In the genomic region with DNA sequence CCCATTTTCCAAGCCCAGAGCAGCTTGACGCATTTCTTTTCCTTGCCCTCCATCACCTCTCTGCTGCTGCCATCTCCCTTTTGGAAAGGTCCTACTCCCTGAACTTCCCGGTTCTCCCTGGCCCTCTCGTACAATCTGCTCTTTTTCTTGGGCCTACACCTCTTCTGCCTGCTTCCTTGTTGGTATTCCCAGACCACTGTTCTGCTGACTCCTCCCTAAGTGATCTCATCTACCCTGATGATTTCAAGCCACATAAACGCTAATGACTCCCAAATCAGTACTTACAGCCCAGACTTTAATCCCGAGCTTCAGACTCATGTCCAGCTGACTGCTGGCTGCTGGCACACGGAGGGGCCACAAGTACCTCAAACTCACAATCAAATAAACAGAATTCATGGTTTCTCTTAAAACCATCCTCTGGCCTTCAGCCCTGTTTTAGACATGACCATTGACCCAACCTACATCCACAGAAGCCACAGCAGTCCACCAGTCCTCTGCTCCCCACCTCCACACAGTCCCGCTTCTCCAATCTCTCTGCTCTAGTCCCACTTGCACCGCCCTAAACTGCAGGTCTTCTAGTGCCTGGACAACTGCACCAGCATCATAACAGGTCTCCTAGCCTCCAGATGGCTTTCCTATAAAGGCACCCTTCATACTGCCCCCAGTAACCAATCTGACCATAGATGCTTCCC, we compare ENCODE assay signal across 8 cellular contexts. TPM values are rescaled to one million over a fixed set of nuclear protein-coding genes. Genes with fewer than 3 reads are reported as not detected.
DNase-seq lines count a peak whose midpoint lies in the region; ATAC-seq and TF ChIP-seq lines count a peak whose summit lies in the region.

No MANE protein-coding gene starts in this region.

- ATAC-seq in activated T-cell treated with anti-CD3 and anti-CD28 coated beads, Interleukin-2, amount 50 U/mL, for 72 hours (replicated peaks in 1 of 2) = peak in 1 of 2 donors; percentile 14
- no peak for ATAC-seq in activated T-cell treated with anti-CD3 and anti-CD28 coated beads, Interleukin-2, amount 50 U/mL, for 4 hours

- peaks cover 17% of the 10 kb centered on the region for H3K4me1 Mint-ChIP-seq in activated T-cell treated with anti-CD3 and anti-CD28 coated beads, Interleukin-2, amount 50 U/mL, for 72 hours (ENCODE audit: low read depth)
- H3K4me1 Mint-ChIP-seq in activated T-cell treated with anti-CD3 and anti-CD28 coated beads, Interleukin-2, amount 50 U/mL, for 4 hours (ENCODE audit: low read depth) = peaks cover 12% of the 10 kb centered on the region
- peaks cover 7% of the 10 kb centered on the region for H3K4me1 Mint-ChIP-seq in activated naive CD8-positive, alpha-beta T cell treated with anti-CD3 and anti-CD28 coated beads for 36 hours
- peaks cover 35% of the 10 kb centered on the region for H3K4me1 Mint-ChIP-seq in type B pancreatic cell (ENCODE audit: unreplicated experiment)

- DNase-seq in activated T-cell treated with anti-CD3 and anti-CD28 coated beads, Interleukin-2, amount 50 U/mL, for 72 hours = no peak
- no peak for DNase-seq in activated T-cell treated with anti-CD3 and anti-CD28 coated beads, Interleukin-2, amount 50 U/mL, for 4 hours
- DNase-seq in activated naive CD8-positive, alpha-beta T cell treated with anti-CD3 and anti-CD28 coated beads for 36 hours = no peak
- DNase-seq in iPS-NIHi7 (ENCODE audit: extremely low spot score) (peak; percentile 13), type B pancreatic cell (ENCODE audit: extremely low spot score, unreplicated experiment) (no peak), RPMI8226 (no peak), GM13976 (ENCODE audit: low spot score) (no peak), retina (no peak)

- no peaks in the 10 kb centered on the region for H3K9me3 Mint-ChIP-seq in activated T-cell treated with anti-CD3 and anti-CD28 coated beads, Interleukin-2, amount 50 U/mL, for 72 hours
- H3K9me3 Mint-ChIP-seq in activated T-cell treated with anti-CD3 and anti-CD28 coated beads, Interleukin-2, amount 50 U/mL, for 4 hours = no peaks in the 10 kb centered on the region
- H3K9me3 Mint-ChIP-seq in activated naive CD8-positive, alpha-beta T cell treated with anti-CD3 and anti-CD28 coated beads for 36 hours = no peaks in the 10 kb centered on the region
- H3K9me3 Mint-ChIP-seq in type B pancreatic cell = no peaks in the 10 kb centered on the region

- no peaks in the 10 kb centered on the region for H3K27me3 Mint-ChIP-seq in activated T-cell treated with anti-CD3 and anti-CD28 coated beads, Interleukin-2, amount 50 U/mL, for 72 hours (ENCODE audit: low read depth)
- no peaks in the 10 kb centered on the region for H3K27me3 Mint-ChIP-seq in activated T-cell treated with anti-CD3 and anti-CD28 coated beads, Interleukin-2, amount 50 U/mL, for 4 hours (ENCODE audit: low read depth)
- no peaks in the 10 kb centered on the region for H3K27me3 Mint-ChIP-seq in activated naive CD8-positive, alpha-beta T cell treated with anti-CD3 and anti-CD28 coated beads for 36 hours
- no peaks in the 10 kb centered on the region for H3K27me3 Mint-ChIP-seq in type B pancreatic cell

- peak overlapping the region; percentile 36 for H3K27ac Mint-ChIP-seq in activated T-cell treated with anti-CD3 and anti-CD28 coated beads, Interleukin-2, amount 50 U/mL, for 72 hours
- peak overlapping the region; percentile 14 for H3K27ac Mint-ChIP-seq in activated naive CD8-positive, alpha-beta T cell treated with anti-CD3 and anti-CD28 coated beads for 36 hours
- peak overlapping the region; percentile 40 for H3K27ac Mint-ChIP-seq in type B pancreatic cell

- in situ Hi-C loops in GM13976 (cut with MboI; ENCODE audit: low sequenced_read_pairs, unreplicated experiment) = no loop called here

- TF ChIP-seq CTCF in type B pancreatic cell (conservative IDR thresholded peaks at IDR 0.05) (no peak), GM13976 (IDR thresholded peaks at IDR 0.05; ENCODE audit: borderline replicate concordance, control extremely low read depth, extremely low read depth, insufficient read depth, missing control alignments) (no peak)

- H3K4me3 Mint-ChIP-seq in activated T-cell treated with anti-CD3 and anti-CD28 coated beads, Interleukin-2, amount 50 U/mL, for 72 hours = no peak overlapping the region
- H3K4me3 Mint-ChIP-seq in activated T-cell treated with anti-CD3 and anti-CD28 coated beads, Interleukin-2, amount 50 U/mL, for 4 hours = no peak overlapping the region
- no peak overlapping the region for H3K4me3 Mint-ChIP-seq in activated naive CD8-positive, alpha-beta T cell treated with anti-CD3 and anti-CD28 coated beads for 36 hours
- H3K4me3 Mint-ChIP-seq in type B pancreatic cell = peak overlapping the region; percentile 16

- peaks cover 11 to 12% of the 10 kb centered on the region in 2 donors for H3K36me3 Mint-ChIP-seq in activated T-cell treated with anti-CD3 and anti-CD28 coated beads, Interleukin-2, amount 50 U/mL, for 72 hours (ENCODE audit: insufficient read depth in 2 of 2)
- H3K36me3 Mint-ChIP-seq in activated T-cell treated with anti-CD3 and anti-CD28 coated beads, Interleukin-2, amount 50 U/mL, for 4 hours (ENCODE audit: insufficient read depth) = peaks cover 50% of the 10 kb centered on the region
- H3K36me3 Mint-ChIP-seq in activated naive CD8-positive, alpha-beta T cell treated with anti-CD3 and anti-CD28 coated beads for 36 hours = peaks cover 49% of the 10 kb centered on the region
- H3K36me3 Mint-ChIP-seq in type B pancreatic cell = peaks cover 51% of the 10 kb centered on the region

RNA-seq across cellular contexts. Expression of gene AAGAB, which starts 57.6 kb away (rescaled TPM):
- 10 to 100 TPM; 51.7 to 65.0 TPM for total RNA-seq in activated T-cell treated with anti-CD3 and anti-CD28 coated beads, Interleukin-2, amount 50 U/mL, for 72 hours
- 10 to 100 TPM; 46.7 to 50.2 (median 48.5) TPM for total RNA-seq in activated T-cell treated with anti-CD3 and anti-CD28 coated beads, Interleukin-2, amount 50 U/mL, for 4 hours
- total RNA-seq in activated naive CD8-positive, alpha-beta T cell treated with anti-CD3 and anti-CD28 coated beads for 36 hours = 10 to 100 TPM; 50.6 to 51.0 TPM
- 48.4 and 50.9 TPM in 2 replicates for total RNA-seq in type B pancreatic cell (ENCODE audit: low replicate concordance)

RNA-seq across cellular contexts. Expression of gene IQCH, which starts 57.8 kb away (rescaled TPM):
- 1 to 10 TPM; 3.6 to 3.7 TPM for total RNA-seq in activated T-cell treated with anti-CD3 and anti-CD28 coated beads, Interleukin-2, amount 50 U/mL, for 72 hours
- total RNA-seq in activated T-cell treated with anti-CD3 and anti-CD28 coated beads, Interleukin-2, amount 50 U/mL, for 4 hours = under 1 TPM; 0.53 to 0.95 (median 0.53) TPM
- total RNA-seq in activated naive CD8-positive, alpha-beta T cell treated with anti-CD3 and anti-CD28 coated beads for 36 hours = 1 to 10 TPM; 1.3 to 1.4 TPM
- total RNA-seq in type B pancreatic cell (ENCODE audit: low replicate concordance) = 1.00 and 2.0 TPM in 2 replicates
